ENCODE assay signal across 21 cellular contexts in genomic region chr12:94457331-94457730, GRCh38. TPM values are rescaled to one million over a fixed set of nuclear protein-coding genes. Genes with fewer than 3 reads are reported as not detected.
DNase-seq lines count a peak whose midpoint lies in the region; ATAC-seq, FAIRE-seq and TF ChIP-seq lines count a peak whose summit lies in the region.
"Had no signal": no experiment of that assay in that cellular context is flagged by ENCODE, and none has a peak within 500 bp of the region (broad histone marks: within the 10 kb centered on the region; RNA-seq: fewer than 3 reads in every experiment).

No MANE protein-coding gene starts in this region.

- no peak for ATAC-seq in stimulated activated naive CD8-positive, alpha-beta T cell treated with anti-CD3 and anti-CD28 coated beads, Interleukin-15, amount 100 ng/mL, for 72 hours
- no peak for ATAC-seq in heart left ventricle
- ATAC-seq: SK-N-SH treated with all-trans-retinoic acid at 6 μM for 48 hours had no signal

- no peak for TF ChIP-seq CTCF in MCF 10A (IDR thresholded peaks at IDR 0.05; ENCODE audit: unreplicated experiment)
- TF ChIP-seq CTCF in breast epithelium (IDR thresholded peaks at IDR 0.05), result no peak
- TF ChIP-seq CTCF in bronchial epithelial cell (IDR thresholded peaks at IDR 0.05; ENCODE audit: insufficient read depth, low read length, severe bottlenecking), result no peak
- TF ChIP-seq CTCF in heart left ventricle (IDR thresholded peaks at IDR 0.05), result no peak

- H3K27me3 ChIP-seq in breast epithelium, result no peaks in the 10 kb centered on the region
- no peaks in the 10 kb centered on the region for H3K27me3 ChIP-seq in bronchial epithelial cell (ENCODE audit: control insufficient read depth, insufficient read depth, low read length)
- H3K27me3 ChIP-seq in heart left ventricle, result no peaks in the 10 kb centered on the region
- H3K27me3 ChIP-seq: hepatocyte had no signal

- H3K9me3 Mint-ChIP-seq in MCF 10A (ENCODE audit: unreplicated experiment), result no peaks in the 10 kb centered on the region
- H3K9me3 Mint-ChIP-seq in stimulated activated naive CD8-positive, alpha-beta T cell treated with anti-CD3 and anti-CD28 coated beads, Interleukin-15, amount 100 ng/mL, for 72 hours, result peaks cover 5 to 9% of the 10 kb centered on the region in 2 donors

- no peak for TF ChIP-seq POLR2A in breast epithelium (IDR thresholded peaks at IDR 0.05)
- no peak for TF ChIP-seq POLR2A in heart left ventricle (IDR thresholded peaks at IDR 0.05)

- H3K4me3 Mint-ChIP-seq in MCF 10A (ENCODE audit: unreplicated experiment), result peak overlapping the region; percentile 78
- peak overlapping the region; percentile 68 to 83 for H3K4me3 Mint-ChIP-seq in stimulated activated naive CD8-positive, alpha-beta T cell treated with anti-CD3 and anti-CD28 coated beads, Interleukin-15, amount 100 ng/mL, for 72 hours

- H3K27ac ChIP-seq in breast epithelium (no peak overlapping the region), heart left ventricle (no peak overlapping the region)
- H3K27ac ChIP-seq: hepatocyte had no signal

- WGBS in heart left ventricle, 4 donors, result 82 to 88% (median 84%) methylated on average over 1 of the region's 1 CpG

- no peaks in the 10 kb centered on the region for H3K27me3 Mint-ChIP-seq in MCF 10A (ENCODE audit: insufficient read depth, unreplicated experiment)
- peaks cover 9% of the 10 kb centered on the region for H3K27me3 Mint-ChIP-seq in stimulated activated naive CD8-positive, alpha-beta T cell treated with anti-CD3 and anti-CD28 coated beads, Interleukin-15, amount 100 ng/mL, for 72 hours

- POLR2A ChIA-PET in MCF 10A (lab: Yijun Ruan, JAX), result no interaction called here

- no peak for DNase-seq in MCF 10A (ENCODE audit: unreplicated experiment)
- no peak for DNase-seq in breast epithelium (ENCODE audit: low spot score in 2 of 2)
- peak; percentile 10 for DNase-seq in OCI-M1 (lab: John Stamatoyannopoulos, UW)
- DNase-seq in bronchial epithelial cell (ENCODE audit: low read depth), result peak; percentile 50
- DNase-seq in stimulated activated naive CD8-positive, alpha-beta T cell treated with anti-CD3 and anti-CD28 coated beads, Interleukin-15, amount 100 ng/mL, for 72 hours, result no peak
- DNase-seq in heart left ventricle, result no peak
- no peak for DNase-seq in NCI-H1930 (lab: John Stamatoyannopoulos, UW)
- DNase-seq in KG1 (lab: John Stamatoyannopoulos, UW), result no peak
- DNase-seq: activated CD4-positive, alpha-beta T cell treated with anti-CD3 and anti-CD28 coated beads, Interleukin-2, amount 50 U/mL, for 1 hour; aorta; COR-L47; HCEC 1CT; NCI-H1417; NCI-H2171 treated with DMSO at 0.1 percent for 48 hours; NCI-H748 treated with DMSO at 0.1 percent for 48 hours; stimulated activated CD4-positive, alpha-beta T cell treated with anti-CD3 and anti-CD28 coated beads, Interleukin-2, amount 100 ng/mL, for 48 hours had no signal

- no peak overlapping the region for H3K27ac Mint-ChIP-seq in MCF 10A (ENCODE audit: low read depth, unreplicated experiment)
- H3K27ac Mint-ChIP-seq in stimulated activated naive CD8-positive, alpha-beta T cell treated with anti-CD3 and anti-CD28 coated beads, Interleukin-15, amount 100 ng/mL, for 72 hours, result peak overlapping the region; percentile 57 to 74

- peaks cover 12% of the 10 kb centered on the region for H3K4me1 Mint-ChIP-seq in MCF 10A (ENCODE audit: insufficient read depth, unreplicated experiment)
- peaks cover 43% of the 10 kb centered on the region for H3K4me1 Mint-ChIP-seq in stimulated activated naive CD8-positive, alpha-beta T cell treated with anti-CD3 and anti-CD28 coated beads, Interleukin-15, amount 100 ng/mL, for 72 hours

- intact Hi-C loops in MCF 10A (cut with micrococcal nuclease), result no loop called here
- intact Hi-C loops in breast epithelium (cut with DNase I; ENCODE audit: low total_unique reads), result no loop called here
- intact Hi-C loops in heart left ventricle (cut with DNase I), result no loop called here

- H3K4me3 ChIP-seq in breast epithelium, result no peak overlapping the region
- H3K4me3 ChIP-seq in bronchial epithelial cell (ENCODE audit: low read depth, low read length), result no peak overlapping the region
- no peak overlapping the region for H3K4me3 ChIP-seq in heart left ventricle
- H3K4me3 ChIP-seq: hepatocyte had no signal

- H3K4me1 ChIP-seq in breast epithelium (no peaks in the 10 kb centered on the region), heart left ventricle (peaks cover 0 to 22% (median 12%) of the 10 kb centered on the region in 12 donors)

- no peaks in the 10 kb centered on the region for H3K36me3 ChIP-seq in breast epithelium
- peaks cover 2% of the 10 kb centered on the region for H3K36me3 ChIP-seq in bronchial epithelial cell (ENCODE audit: control insufficient read depth, insufficient read depth, low read length)
- peaks cover 0 to 9% (median 0%) of the 10 kb centered on the region in 9 donors for H3K36me3 ChIP-seq in heart left ventricle

- no TSS peak for BruUV-seq in MCF 10A (replicated peaks; lab: Mats Ljungman, UMichigan)

- H3K36me3 Mint-ChIP-seq in MCF 10A (ENCODE audit: insufficient read depth, unreplicated experiment), result no peaks in the 10 kb centered on the region

- no peak for FAIRE-seq in bronchial epithelial cell (lab: Jason Lieb, UNC)
- FAIRE-seq: colon, keratinocyte, RCC 7860 had no signal

- no peaks in the 10 kb centered on the region for H3K9me3 ChIP-seq in breast epithelium
- H3K9me3 ChIP-seq in heart left ventricle, result no peaks in the 10 kb centered on the region

- CTCF ChIA-PET in MCF 10A (lab: Yijun Ruan, JAX), result no interaction called here

RNA-seq across cellular contexts. Expression of gene CEP83, which starts 2.3 kb away (rescaled TPM):
- total RNA-seq in MCF 10A (2022) (24.2 and 28.1 TPM in 2 replicates), breast epithelium (10 to 100 TPM; 13.3 to 30.0 (median 23.3) TPM), bronchial epithelial cell (7.8 and 9.7 TPM in 2 replicates), heart left ventricle (10 to 100 TPM in 4 of 9 donors, 1 to 10 TPM in 5; 7.0 to 13.4 (median 9.5) TPM)
- 10 to 100 TPM in 1 of 2 donors, 1 to 10 TPM in 1; 5.4 to 11.4 TPM for polyA plus RNA-seq in heart left ventricle

Comparison
In these comparisons a context has a peak if more than half of its experiments do, and no peak if none do; other contexts are left out.
1. DNase-seq: peak in OCI-M1 (single experiment) and bronchial epithelial cell (single experiment); none in MCF 10A (single experiment), breast epithelium (0 of 2), stimulated activated naive CD8-positive, alpha-beta T cell treated with anti-CD3 and anti-CD28 coated beads, Interleukin-15, amount 100 ng/mL, for 72 hours (0 of 2), heart left ventricle (0 of 5), NCI-H1930 (0 of 2) and KG1 (single experiment).